ENCODE assay signal across 8 cellular contexts in genomic region chr2:156437272-156437671, GRCh38. TPM values are rescaled to one million over a fixed set of nuclear protein-coding genes. Genes with fewer than 3 reads are reported as not detected.
DNase-seq lines count a peak whose midpoint lies in the region; ATAC-seq, FAIRE-seq and TF ChIP-seq lines count a peak whose summit lies in the region.

No MANE protein-coding gene starts in this region.

- H3K4me3 ChIP-seq in iPS-18a (ENCODE audit: low read length) = peak overlapping the region; percentile 72
- H3K4me3 ChIP-seq in suprapubic skin = peak overlapping the region; percentile 84

- no peak overlapping the region for H3K27ac Mint-ChIP-seq in activated CD8-positive, alpha-beta T cell treated with anti-CD3 and anti-CD28 coated beads, Interleukin-2, amount 10 ng/mL, durations not matched to agents 7 days and 5 days

- no peaks in the 10 kb centered on the region for H3K27me3 Mint-ChIP-seq in activated CD8-positive, alpha-beta T cell treated with anti-CD3 and anti-CD28 coated beads, Interleukin-2, amount 10 ng/mL, durations not matched to agents 7 days and 5 days (ENCODE audit: low read depth)

- 14% methylated on average over 6 of the region's 6 CpGs for WGBS in suprapubic skin

- DNase-seq in AML-193 (lab: John Stamatoyannopoulos, UW) (peak; percentile 75 to 87), suprapubic skin (ENCODE audit: low spot score in 2 of 2) (peak in 1 of 2 donors; percentile 78), H54 (ENCODE audit: insufficient read length, low spot score) (no peak), SHP77 treated with DMSO at 0.1 percent for 48 hours (lab: John Stamatoyannopoulos, UW) (no peak)
- no peak for DNase-seq in activated CD8-positive, alpha-beta T cell treated with anti-CD3 and anti-CD28 coated beads, Interleukin-2, amount 10 ng/mL, durations not matched to agents 7 days and 5 days

- ATAC-seq in HG03342 (IDR thresholded peaks at IDR 0.05; ENCODE audit: unreplicated experiment) = peak; percentile 23
- ATAC-seq in activated CD8-positive, alpha-beta T cell treated with anti-CD3 and anti-CD28 coated beads, Interleukin-2, amount 10 ng/mL, durations not matched to agents 7 days and 5 days = no peak

- TF ChIP-seq EP300 in suprapubic skin (IDR thresholded peaks at IDR 0.05) = no peak

- no peak overlapping the region for H3K27ac ChIP-seq in iPS-18a (ENCODE audit: low read length)
- peak overlapping the region; percentile 99 for H3K27ac ChIP-seq in suprapubic skin

- peaks cover 18% of the 10 kb centered on the region for H3K36me3 Mint-ChIP-seq in activated CD8-positive, alpha-beta T cell treated with anti-CD3 and anti-CD28 coated beads, Interleukin-2, amount 10 ng/mL, durations not matched to agents 7 days and 5 days (ENCODE audit: low read depth)

- CTCF ChIA-PET in activated CD8-positive, alpha-beta T cell treated with anti-CD3 and anti-CD28 coated beads, Interleukin-2, amount 10 ng/mL, durations not matched to agents 7 days and 5 days (lab: Charles Lee) = interaction anchor here (0.8 to 1.6 kb wide), 4 partner anchors 23 to 152 kb away, joined by 3 to 12 read pairs (median 4); no protein-coding TSS in a partner anchor

- no peak for FAIRE-seq in H54 (lab: Jason Lieb, UNC)

- no peak for TF ChIP-seq CTCF in suprapubic skin (IDR thresholded peaks at IDR 0.05)

- H3K9me3 ChIP-seq in iPS-18a (ENCODE audit: control insufficient read depth, low read depth, low read length) (no peaks in the 10 kb centered on the region), suprapubic skin (no peaks in the 10 kb centered on the region)

- TF ChIP-seq POLR2A in GM19099 (IDR thresholded peaks at IDR 0.05; ENCODE audit: extremely low read depth, insufficient read length, low read depth) (peak; percentile 12), suprapubic skin (IDR thresholded peaks at IDR 0.05) (peak in 1 of 2 donors; percentile 14), H54 (IDR thresholded peaks at IDR 0.05; ENCODE audit: low read depth, low read length) (no peak)

- H3K9ac ChIP-seq in iPS-18a (ENCODE audit: low read length) = peak overlapping the region; percentile 83

- H3K4me1 Mint-ChIP-seq in activated CD8-positive, alpha-beta T cell treated with anti-CD3 and anti-CD28 coated beads, Interleukin-2, amount 10 ng/mL, durations not matched to agents 7 days and 5 days (ENCODE audit: low read depth) = peaks cover 30% of the 10 kb centered on the region

- H3K4me3 Mint-ChIP-seq in activated CD8-positive, alpha-beta T cell treated with anti-CD3 and anti-CD28 coated beads, Interleukin-2, amount 10 ng/mL, durations not matched to agents 7 days and 5 days = peak overlapping the region; percentile 88

- H3K4me1 ChIP-seq in iPS-18a (ENCODE audit: control insufficient read depth, low read depth, low read length) (peaks cover 23% of the 10 kb centered on the region), suprapubic skin (peaks cover 44% of the 10 kb centered on the region)

- no peaks in the 10 kb centered on the region for H3K9me3 Mint-ChIP-seq in activated CD8-positive, alpha-beta T cell treated with anti-CD3 and anti-CD28 coated beads, Interleukin-2, amount 10 ng/mL, durations not matched to agents 7 days and 5 days (ENCODE audit: insufficient read depth)

- no peaks in the 10 kb centered on the region for H3K36me3 ChIP-seq in iPS-18a (ENCODE audit: control insufficient read depth, low read depth, low read length)
- H3K36me3 ChIP-seq in suprapubic skin = no peaks in the 10 kb centered on the region

- H3K27me3 ChIP-seq in iPS-18a (ENCODE audit: control insufficient read depth, insufficient read depth, low read length) = no peaks in the 10 kb centered on the region
- H3K27me3 ChIP-seq in suprapubic skin = no peaks in the 10 kb centered on the region

- POLR2A ChIA-PET in activated CD8-positive, alpha-beta T cell treated with anti-CD3 and anti-CD28 coated beads, Interleukin-2, amount 10 ng/mL, durations not matched to agents 7 days and 5 days (lab: Charles Lee) = interaction anchor here (0.6 to 2.0 kb wide), 4 partner anchors 36 to 107 kb away, joined by 3 to 5 read pairs (median 4); no protein-coding TSS in a partner anchor

RNA-seq across cellular contexts. Expression of gene GPD2, which starts 1.1 kb away (rescaled TPM):
- 10 to 100 TPM; 13.6 to 14.7 TPM for total RNA-seq in activated CD8-positive, alpha-beta T cell treated with anti-CD3 and anti-CD28 coated beads, Interleukin-2, amount 10 ng/mL, durations not matched to agents 7 days and 5 days
- 10 to 100 TPM; 34.7 to 77.5 (median 50.3) TPM for total RNA-seq in suprapubic skin

Comparison
In these comparisons a context has a peak if more than half of its experiments do, and no peak if none do; other contexts are left out.
1. DNase-seq: peak in AML-193 (2 of 2); none in activated CD8-positive, alpha-beta T cell treated with anti-CD3 and anti-CD28 coated beads, Interleukin-2, amount 10 ng/mL, durations not matched to agents 7 days and 5 days (single experiment), H54 (single experiment) and SHP77 treated with DMSO at 0.1 percent for 48 hours (single experiment).